25 cellular contexts compared by ENCODE assay signal in genomic region chr4:30153427-30153826, GRCh38.
DNase-seq lines count a peak whose midpoint lies in the region; ATAC-seq and TF ChIP-seq lines count a peak whose summit lies in the region.
"Had no signal": no experiment of that assay in that cellular context is flagged by ENCODE, and none has a peak within 500 bp of the region (broad histone marks: within the 10 kb centered on the region; RNA-seq: fewer than 3 reads in every experiment).

No MANE protein-coding gene starts in this region.

- no peaks in the 10 kb centered on the region for H3F3A ChIP-seq in GM23338 (replicated peaks; ENCODE audit: low read depth)

- H3K4me1 ChIP-seq in RWPE2 (ENCODE audit: insufficient read depth, poor library complexity, severe bottlenecking) (no peaks in the 10 kb centered on the region), spleen (no peaks in the 10 kb centered on the region), GM23338 (ENCODE audit: insufficient read depth) (peaks cover 11% of the 10 kb centered on the region; the same call in 1 of the 2 replicates)
- H3K4me1 ChIP-seq: A549; BE2C; BLaER1 treated with 17β-estradiol and CSF1 and Interleukin-3, amounts not matched to agents 10 nM and 100 nM had no signal

- H2AFZ ChIP-seq in GM23338: no peak overlapping the region

- H4K20me1 ChIP-seq in GM23338 (replicated peaks; ENCODE audit: insufficient read depth): no peaks in the 10 kb centered on the region
- H4K20me1 ChIP-seq: BLaER1 treated with 17β-estradiol and CSF1 and Interleukin-3, amounts not matched to agents 10 nM and 100 nM had no signal

- no peak overlapping the region for H3K27ac ChIP-seq in 22Rv1
- H3K27ac ChIP-seq in RWPE2 (ENCODE audit: poor library complexity, severe bottlenecking): no peak overlapping the region
- H3K27ac ChIP-seq in spleen: no peak overlapping the region
- H3K27ac ChIP-seq in GM23338 (ENCODE audit: low read depth): no peak overlapping the region
- H3K27ac ChIP-seq: A549; BLaER1 treated with 17β-estradiol and CSF1 and Interleukin-3, amounts not matched to agents 10 nM and 100 nM had no signal

- no peaks in the 10 kb centered on the region for H3K36me3 Mint-ChIP-seq in stimulated activated effector memory CD8-positive, alpha-beta T cell treated with anti-CD3 and anti-CD28 coated beads, Interleukin-12 subunit alpha, Interleukin-12 subunit beta, amount 100 ng/mL, for 72 hours
- H3K36me3 Mint-ChIP-seq in progenitor cell of endocrine pancreas (ENCODE audit: insufficient read depth) (no peaks in the 10 kb centered on the region), GM23338 (ENCODE audit: low read depth) (peaks cover 11% of the 10 kb centered on the region; the same call in 2 of the 3 replicates)
- H3K36me3 Mint-ChIP-seq: CD14-positive monocyte; CD8-positive, alpha-beta memory T cell had no signal

- intact Hi-C loops in spleen (cut with DNase I; ENCODE audit: low total_unique reads): no loop called here

- no peaks in the 10 kb centered on the region for H3K4me1 Mint-ChIP-seq in stimulated activated effector memory CD8-positive, alpha-beta T cell treated with anti-CD3 and anti-CD28 coated beads, Interleukin-12 subunit alpha, Interleukin-12 subunit beta, amount 100 ng/mL, for 72 hours
- H3K4me1 Mint-ChIP-seq in progenitor cell of endocrine pancreas (ENCODE audit: low read depth): no peaks in the 10 kb centered on the region
- peaks cover 24% of the 10 kb centered on the region for H3K4me1 Mint-ChIP-seq in GM23338
- H3K4me1 Mint-ChIP-seq: CD14-positive monocyte; CD8-positive, alpha-beta memory T cell had no signal

- no peak overlapping the region for H3K4me2 ChIP-seq in GM23338
- H3K4me2 ChIP-seq: A549; BLaER1 treated with 17β-estradiol and CSF1 and Interleukin-3, amounts not matched to agents 10 nM and 100 nM had no signal

- H3K36me3 ChIP-seq in RWPE2 (ENCODE audit: low read depth) (no peaks in the 10 kb centered on the region), spleen (no peaks in the 10 kb centered on the region), GM23338 (ENCODE audit: insufficient read depth) (no peaks in the 10 kb centered on the region)
- H3K36me3 ChIP-seq: BE2C; BLaER1 treated with 17β-estradiol and CSF1 and Interleukin-3, amounts not matched to agents 10 nM and 100 nM had no signal

- ATAC-seq in RWPE2 (ENCODE audit: low read depth) (no peak), esophagus mucosa (peak; percentile 10), GM23338 (no peak)
- no peak for ATAC-seq in stimulated activated effector memory CD8-positive, alpha-beta T cell treated with anti-CD3 and anti-CD28 coated beads, Interleukin-12 subunit alpha, Interleukin-12 subunit beta, amount 100 ng/mL, for 72 hours
- ATAC-seq: A549, GM12878, HCT116 had no signal

- H3K27ac Mint-ChIP-seq in stimulated activated effector memory CD8-positive, alpha-beta T cell treated with anti-CD3 and anti-CD28 coated beads, Interleukin-12 subunit alpha, Interleukin-12 subunit beta, amount 100 ng/mL, for 72 hours: no peak overlapping the region
- H3K27ac Mint-ChIP-seq in progenitor cell of endocrine pancreas (no peak overlapping the region), GM23338 (no peak overlapping the region)
- H3K27ac Mint-ChIP-seq: CD14-positive monocyte; CD4-positive, alpha-beta T cell; CD8-positive, alpha-beta memory T cell had no signal

- H3K4me3 ChIP-seq in RWPE2 (ENCODE audit: severe bottlenecking) (no peak overlapping the region), spleen (no peak overlapping the region), GM23338 (no peak overlapping the region)
- H3K4me3 ChIP-seq: A549; BLaER1 treated with 17β-estradiol and CSF1 and Interleukin-3, amounts not matched to agents 10 nM and 100 nM; GM12878 had no signal

- no peaks in the 10 kb centered on the region for H3K79me2 ChIP-seq in GM23338 (replicated peaks; ENCODE audit: insufficient read depth)

- no peak for TF ChIP-seq POLR2A in spleen (IDR thresholded peaks at IDR 0.05)

- H3K9me2 ChIP-seq in GM23338 (ENCODE audit: insufficient read depth): no peaks in the 10 kb centered on the region; the same call in 1 of the 2 replicates

- H3K9me3 Mint-ChIP-seq in stimulated activated effector memory CD8-positive, alpha-beta T cell treated with anti-CD3 and anti-CD28 coated beads, Interleukin-12 subunit alpha, Interleukin-12 subunit beta, amount 100 ng/mL, for 72 hours: peaks cover 25% of the 10 kb centered on the region
- H3K9me3 Mint-ChIP-seq in progenitor cell of endocrine pancreas (ENCODE audit: low read depth) (no peaks in the 10 kb centered on the region), GM23338 (no peaks in the 10 kb centered on the region)

- no peaks in the 10 kb centered on the region for H3K9me3 ChIP-seq in RWPE2 (ENCODE audit: severe bottlenecking)
- peaks cover 0 to 11% (median 0%) of the 10 kb centered on the region in 8 donors for H3K9me3 ChIP-seq in spleen
- H3K9me3 ChIP-seq: A549; BE2C; BLaER1 treated with 17β-estradiol and CSF1 and Interleukin-3, amounts not matched to agents 10 nM and 100 nM had no signal

- H3K27me3 Mint-ChIP-seq in progenitor cell of endocrine pancreas: no peaks in the 10 kb centered on the region
- H3K27me3 Mint-ChIP-seq in GM23338 (ENCODE audit: insufficient read depth, low read depth, poor library complexity): peaks cover 13% of the 10 kb centered on the region
- H3K27me3 Mint-ChIP-seq: CD4-positive, alpha-beta T cell; CD8-positive, alpha-beta memory T cell had no signal

- H3K27me3 ChIP-seq in RWPE2 (ENCODE audit: insufficient read depth, poor library complexity, severe bottlenecking) (no peaks in the 10 kb centered on the region), spleen (replicated peaks in 1 of 7) (no peaks in the 10 kb centered on the region), GM23338 (ENCODE audit: insufficient read depth) (no peaks in the 10 kb centered on the region)
- H3K27me3 ChIP-seq: BE2C; BLaER1 treated with 17β-estradiol and CSF1 and Interleukin-3, amounts not matched to agents 10 nM and 100 nM had no signal

- H3K4me3 Mint-ChIP-seq in stimulated activated effector memory CD8-positive, alpha-beta T cell treated with anti-CD3 and anti-CD28 coated beads, Interleukin-12 subunit alpha, Interleukin-12 subunit beta, amount 100 ng/mL, for 72 hours: no peak overlapping the region
- no peak overlapping the region for H3K4me3 Mint-ChIP-seq in progenitor cell of endocrine pancreas (ENCODE audit: low read depth)
- no peak overlapping the region for H3K4me3 Mint-ChIP-seq in GM23338
- H3K4me3 Mint-ChIP-seq: CD14-positive monocyte; CD4-positive, alpha-beta T cell; CD8-positive, alpha-beta memory T cell had no signal

- TF ChIP-seq CTCF in 22Rv1 (IDR thresholded peaks at IDR 0.05) (0 out of 2 replicates have a peak, but pooled peaks have one; percentile 3), RWPE2 (IDR thresholded peaks at IDR 0.05; ENCODE audit: poor library complexity, severe bottlenecking) (no peak), spleen (IDR thresholded peaks at IDR 0.05 in 8 of 11, conservative IDR thresholded peaks at IDR 0.05 in 3 of 11) (no peak), progenitor cell of endocrine pancreas (IDR thresholded peaks at IDR 0.05; ENCODE audit: unreplicated experiment) (no peak), GM23338 (conservative IDR thresholded peaks at IDR 0.05; ENCODE audit: low read depth in 2 of 2) (no peak)

- DNase-seq in RWPE2 (ENCODE audit: low spot score) (peak; percentile 49), spleen (peak; percentile 52), HUDEP-2 (lab: John Stamatoyannopoulos, UW; ENCODE audit: unreplicated experiment in 76 of 76) (no peak), progenitor cell of endocrine pancreas (ENCODE audit: low spot score, unreplicated experiment) (no peak), GM23338 (ENCODE audit: low spot score) (no peak)
- no peak for DNase-seq in stimulated activated effector memory CD8-positive, alpha-beta T cell treated with anti-CD3 and anti-CD28 coated beads, Interleukin-12 subunit alpha, Interleukin-12 subunit beta, amount 100 ng/mL, for 72 hours (ENCODE audit: low spot score in 2 of 2)
- DNase-seq: 8988T; ACHN; AML-193; BE2C; CD4-positive, alpha-beta T cell; CD8-positive, alpha-beta memory T cell; DMS 273 treated with DMSO at 0.1 percent for 48 hours; DMS79; EL; GDM1; GOT3; H7 had no signal

- WGBS in spleen, 5 donors: 60 to 87% (median 69%) methylated on average over 2 of the region's 2 CpGs; no CpG with 5 or more reads in 1 of the 5 donors

TF ChIP-seq in GM23338, 12 proteins besides CTCF, POLR2A, EP300 and RAD21 (continues in another document):
- TF ChIP-seq EZH2 (IDR thresholded peaks at IDR 0.05; ENCODE audit: low read depth, unreplicated experiment): no peak
- no peak for TF ChIP-seq JUNB (IDR thresholded peaks at IDR 0.05; ENCODE audit: unreplicated experiment)
- TF ChIP-seq CREB1 (CRISPR knock-in tag; IDR thresholded peaks at IDR 0.05; ENCODE audit: low read depth): no peak

Comparison
In these comparisons a context has a peak if more than half of its experiments do, and no peak if none do; other contexts are left out.
1. DNase-seq: peak in RWPE2 (single experiment) and spleen (single experiment); none in HUDEP-2 (0 of 76), stimulated activated effector memory CD8-positive, alpha-beta T cell treated with anti-CD3 and anti-CD28 coated beads, Interleukin-12 subunit alpha, Interleukin-12 subunit beta, amount 100 ng/mL, for 72 hours (0 of 2), progenitor cell of endocrine pancreas (single experiment) and GM23338 (single experiment).